1 cellular context compared by ENCODE assay signal in the genomic region with DNA sequence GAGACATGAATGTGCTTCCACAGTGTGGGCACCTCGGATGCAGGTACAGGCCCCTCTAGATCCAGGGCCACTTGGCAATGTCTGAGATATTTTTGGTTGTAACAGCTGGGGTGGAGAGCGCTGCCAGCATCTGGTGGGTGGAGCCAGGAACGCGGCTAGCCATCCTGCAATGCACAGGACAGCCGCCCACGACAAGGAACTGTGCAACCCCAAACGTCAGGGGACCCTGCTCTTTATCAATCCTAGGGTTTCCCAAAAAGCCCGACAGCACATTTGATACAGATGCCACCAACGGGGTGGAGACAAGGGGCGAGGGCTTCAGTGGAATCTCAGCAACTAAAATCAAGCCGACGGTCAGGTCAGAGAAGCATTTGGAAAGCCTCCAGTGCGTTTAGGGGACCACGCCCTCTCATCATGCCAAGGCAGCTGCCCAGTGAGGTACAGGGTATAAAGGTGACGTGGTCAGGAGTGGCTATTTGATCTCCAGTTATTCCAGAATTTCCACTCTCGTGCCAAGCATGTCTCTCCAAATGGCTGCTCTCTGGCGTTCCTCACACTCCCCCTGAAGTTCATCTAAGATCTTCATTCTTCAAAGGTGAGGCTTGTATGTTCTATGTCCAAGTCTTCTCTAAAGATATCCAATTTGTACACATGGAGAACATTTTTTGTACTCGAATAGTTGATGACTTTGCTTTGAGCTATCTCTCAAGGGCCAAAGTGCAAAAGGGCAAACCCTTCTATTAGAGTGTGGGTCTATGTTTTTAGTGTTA.
A peak's percentile ranks its signal among the peaks of the same experiment; 100 is the strongest.
TF ChIP-seq lines count a peak whose summit lies in the region.

No MANE protein-coding gene starts in this region.

TF ChIP-seq in HepG2, 621 proteins besides CTCF, POLR2A, EP300 and RAD21 (continued from another document and continues in another):
- TF ChIP-seq, protein P1, sequence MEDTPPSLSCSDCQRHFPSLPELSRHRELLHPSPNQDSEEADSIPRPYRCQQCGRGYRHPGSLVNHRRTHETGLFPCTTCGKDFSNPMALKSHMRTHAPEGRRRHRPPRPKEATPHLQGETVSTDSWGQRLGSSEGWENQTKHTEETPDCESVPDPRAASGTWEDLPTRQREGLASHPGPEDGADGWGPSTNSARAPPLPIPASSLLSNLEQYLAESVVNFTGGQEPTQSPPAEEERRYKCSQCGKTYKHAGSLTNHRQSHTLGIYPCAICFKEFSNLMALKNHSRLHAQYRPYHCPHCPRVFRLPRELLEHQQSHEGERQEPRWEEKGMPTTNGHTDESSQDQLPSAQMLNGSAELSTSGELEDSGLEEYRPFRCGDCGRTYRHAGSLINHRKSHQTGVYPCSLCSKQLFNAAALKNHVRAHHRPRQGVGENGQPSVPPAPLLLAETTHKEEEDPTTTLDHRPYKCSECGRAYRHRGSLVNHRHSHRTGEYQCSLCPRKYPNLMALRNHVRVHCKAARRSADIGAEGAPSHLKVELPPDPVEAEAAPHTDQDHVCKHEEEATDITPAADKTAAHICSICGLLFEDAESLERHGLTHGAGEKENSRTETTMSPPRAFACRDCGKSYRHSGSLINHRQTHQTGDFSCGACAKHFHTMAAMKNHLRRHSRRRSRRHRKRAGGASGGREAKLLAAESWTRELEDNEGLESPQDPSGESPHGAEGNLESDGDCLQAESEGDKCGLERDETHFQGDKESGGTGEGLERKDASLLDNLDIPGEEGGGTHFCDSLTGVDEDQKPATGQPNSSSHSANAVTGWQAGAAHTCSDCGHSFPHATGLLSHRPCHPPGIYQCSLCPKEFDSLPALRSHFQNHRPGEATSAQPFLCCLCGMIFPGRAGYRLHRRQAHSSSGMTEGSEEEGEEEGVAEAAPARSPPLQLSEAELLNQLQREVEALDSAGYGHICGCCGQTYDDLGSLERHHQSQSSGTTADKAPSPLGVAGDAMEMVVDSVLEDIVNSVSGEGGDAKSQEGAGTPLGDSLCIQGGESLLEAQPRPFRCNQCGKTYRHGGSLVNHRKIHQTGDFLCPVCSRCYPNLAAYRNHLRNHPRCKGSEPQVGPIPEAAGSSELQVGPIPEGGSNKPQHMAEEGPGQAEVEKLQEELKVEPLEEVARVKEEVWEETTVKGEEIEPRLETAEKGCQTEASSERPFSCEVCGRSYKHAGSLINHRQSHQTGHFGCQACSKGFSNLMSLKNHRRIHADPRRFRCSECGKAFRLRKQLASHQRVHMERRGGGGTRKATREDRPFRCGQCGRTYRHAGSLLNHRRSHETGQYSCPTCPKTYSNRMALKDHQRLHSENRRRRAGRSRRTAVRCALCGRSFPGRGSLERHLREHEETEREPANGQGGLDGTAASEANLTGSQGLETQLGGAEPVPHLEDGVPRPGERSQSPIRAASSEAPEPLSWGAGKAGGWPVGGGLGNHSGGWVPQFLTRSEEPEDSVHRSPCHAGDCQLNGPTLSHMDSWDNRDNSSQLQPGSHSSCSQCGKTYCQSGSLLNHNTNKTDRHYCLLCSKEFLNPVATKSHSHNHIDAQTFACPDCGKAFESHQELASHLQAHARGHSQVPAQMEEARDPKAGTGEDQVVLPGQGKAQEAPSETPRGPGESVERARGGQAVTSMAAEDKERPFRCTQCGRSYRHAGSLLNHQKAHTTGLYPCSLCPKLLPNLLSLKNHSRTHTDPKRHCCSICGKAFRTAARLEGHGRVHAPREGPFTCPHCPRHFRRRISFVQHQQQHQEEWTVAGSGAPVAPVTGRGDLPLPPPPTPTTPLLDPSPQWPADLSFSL (CRISPR knock-in tag; IDR thresholded peaks at IDR 0.05): no peak
- TF ChIP-seq, protein P2, sequence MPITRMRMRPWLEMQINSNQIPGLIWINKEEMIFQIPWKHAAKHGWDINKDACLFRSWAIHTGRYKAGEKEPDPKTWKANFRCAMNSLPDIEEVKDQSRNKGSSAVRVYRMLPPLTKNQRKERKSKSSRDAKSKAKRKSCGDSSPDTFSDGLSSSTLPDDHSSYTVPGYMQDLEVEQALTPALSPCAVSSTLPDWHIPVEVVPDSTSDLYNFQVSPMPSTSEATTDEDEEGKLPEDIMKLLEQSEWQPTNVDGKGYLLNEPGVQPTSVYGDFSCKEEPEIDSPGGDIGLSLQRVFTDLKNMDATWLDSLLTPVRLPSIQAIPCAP (CRISPR knock-in tag; IDR thresholded peaks at IDR 0.05; ENCODE audit: low read depth): no peak
- TF ChIP-seq BHLHE40 (IDR thresholded peaks at IDR 0.05; ENCODE audit: low read length): no peak
- TF ChIP-seq ARNTL (CRISPR knock-in tag; IDR thresholded peaks at IDR 0.05): no peak
- TF ChIP-seq ZSCAN25 (CRISPR knock-in tag; IDR thresholded peaks at IDR 0.05): no peak
- TF ChIP-seq ZNF367 (CRISPR knock-in tag; IDR thresholded peaks at IDR 0.05; ENCODE audit: borderline replicate concordance): no peak
- TF ChIP-seq, protein P3, sequence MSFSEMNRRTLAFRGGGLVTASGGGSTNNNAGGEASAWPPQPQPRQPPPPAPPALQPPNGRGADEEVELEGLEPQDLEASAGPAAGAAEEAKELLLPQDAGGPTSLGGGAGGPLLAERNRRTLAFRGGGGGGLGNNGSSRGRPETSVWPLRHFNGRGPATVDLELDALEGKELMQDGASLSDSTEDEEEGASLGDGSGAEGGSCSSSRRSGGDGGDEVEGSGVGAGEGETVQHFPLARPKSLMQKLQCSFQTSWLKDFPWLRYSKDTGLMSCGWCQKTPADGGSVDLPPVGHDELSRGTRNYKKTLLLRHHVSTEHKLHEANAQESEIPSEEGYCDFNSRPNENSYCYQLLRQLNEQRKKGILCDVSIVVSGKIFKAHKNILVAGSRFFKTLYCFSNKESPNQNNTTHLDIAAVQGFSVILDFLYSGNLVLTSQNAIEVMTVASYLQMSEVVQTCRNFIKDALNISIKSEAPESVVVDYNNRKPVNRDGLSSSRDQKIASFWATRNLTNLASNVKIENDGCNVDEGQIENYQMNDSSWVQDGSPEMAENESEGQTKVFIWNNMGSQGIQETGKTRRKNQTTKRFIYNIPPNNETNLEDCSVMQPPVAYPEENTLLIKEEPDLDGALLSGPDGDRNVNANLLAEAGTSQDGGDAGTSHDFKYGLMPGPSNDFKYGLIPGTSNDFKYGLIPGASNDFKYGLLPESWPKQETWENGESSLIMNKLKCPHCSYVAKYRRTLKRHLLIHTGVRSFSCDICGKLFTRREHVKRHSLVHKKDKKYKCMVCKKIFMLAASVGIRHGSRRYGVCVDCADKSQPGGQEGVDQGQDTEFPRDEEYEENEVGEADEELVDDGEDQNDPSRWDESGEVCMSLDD (CRISPR knock-in tag; IDR thresholded peaks at IDR 0.05; ENCODE audit: borderline replicate concordance): no peak
- no peak for TF ChIP-seq RAD51 (IDR thresholded peaks at IDR 0.05; ENCODE audit: borderline replicate concordance)
- no peak for TF ChIP-seq SMAD1 (CRISPR knock-in tag; IDR thresholded peaks at IDR 0.05; ENCODE audit: borderline replicate concordance, low read depth)
- no peak for TF ChIP-seq CHCHD3 (CRISPR knock-in tag; IDR thresholded peaks at IDR 0.05)
- TF ChIP-seq ZNF567 (CRISPR knock-in tag; IDR thresholded peaks at IDR 0.05; ENCODE audit: borderline replicate concordance): no peak
- no peak for TF ChIP-seq ZFY (CRISPR knock-in tag; IDR thresholded peaks at IDR 0.05)
- no peak for TF ChIP-seq ZIK1 (CRISPR knock-in tag; IDR thresholded peaks at IDR 0.05; ENCODE audit: borderline replicate concordance, low read depth)
- TF ChIP-seq, protein P4, sequence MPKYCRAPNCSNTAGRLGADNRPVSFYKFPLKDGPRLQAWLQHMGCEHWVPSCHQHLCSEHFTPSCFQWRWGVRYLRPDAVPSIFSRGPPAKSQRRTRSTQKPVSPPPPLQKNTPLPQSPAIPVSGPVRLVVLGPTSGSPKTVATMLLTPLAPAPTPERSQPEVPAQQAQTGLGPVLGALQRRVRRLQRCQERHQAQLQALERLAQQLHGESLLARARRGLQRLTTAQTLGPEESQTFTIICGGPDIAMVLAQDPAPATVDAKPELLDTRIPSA (CRISPR knock-in tag; IDR thresholded peaks at IDR 0.05; ENCODE audit: borderline replicate concordance): no peak
- no peak for TF ChIP-seq ZFX (CRISPR knock-in tag; IDR thresholded peaks at IDR 0.05; ENCODE audit: low read depth)
- TF ChIP-seq ZNF432 (CRISPR knock-in tag; IDR thresholded peaks at IDR 0.05; ENCODE audit: borderline replicate concordance): no peak
- no peak for TF ChIP-seq PRDM4 (CRISPR knock-in tag; IDR thresholded peaks at IDR 0.05; ENCODE audit: borderline replicate concordance)
- TF ChIP-seq ZSCAN29 (CRISPR knock-in tag; conservative IDR thresholded peaks at IDR 0.05): no peak
- TF ChIP-seq GTF3A (CRISPR knock-in tag; conservative IDR thresholded peaks at IDR 0.05): no peak
- TF ChIP-seq, protein P5, sequence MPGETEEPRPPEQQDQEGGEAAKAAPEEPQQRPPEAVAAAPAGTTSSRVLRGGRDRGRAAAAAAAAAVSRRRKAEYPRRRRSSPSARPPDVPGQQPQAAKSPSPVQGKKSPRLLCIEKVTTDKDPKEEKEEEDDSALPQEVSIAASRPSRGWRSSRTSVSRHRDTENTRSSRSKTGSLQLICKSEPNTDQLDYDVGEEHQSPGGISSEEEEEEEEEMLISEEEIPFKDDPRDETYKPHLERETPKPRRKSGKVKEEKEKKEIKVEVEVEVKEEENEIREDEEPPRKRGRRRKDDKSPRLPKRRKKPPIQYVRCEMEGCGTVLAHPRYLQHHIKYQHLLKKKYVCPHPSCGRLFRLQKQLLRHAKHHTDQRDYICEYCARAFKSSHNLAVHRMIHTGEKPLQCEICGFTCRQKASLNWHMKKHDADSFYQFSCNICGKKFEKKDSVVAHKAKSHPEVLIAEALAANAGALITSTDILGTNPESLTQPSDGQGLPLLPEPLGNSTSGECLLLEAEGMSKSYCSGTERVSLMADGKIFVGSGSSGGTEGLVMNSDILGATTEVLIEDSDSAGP (CRISPR knock-in tag; IDR thresholded peaks at IDR 0.05; ENCODE audit: borderline replicate concordance): peak; percentile 27; the same call in 1 of the 2 replicates
- TF ChIP-seq ATF7-NPFF (CRISPR knock-in tag; IDR thresholded peaks at IDR 0.05; ENCODE audit: low read depth): no peak
- no peak for TF ChIP-seq ZBTB8A (CRISPR knock-in tag; IDR thresholded peaks at IDR 0.05; ENCODE audit: borderline replicate concordance, low read depth)
- no peak for TF ChIP-seq ZBTB20 (CRISPR knock-in tag; IDR thresholded peaks at IDR 0.05; ENCODE audit: borderline replicate concordance, low read depth)
- no peak for TF ChIP-seq ZBTB40 (IDR thresholded peaks at IDR 0.05)
- TF ChIP-seq ZBTB40 (CRISPR knock-in tag; IDR thresholded peaks at IDR 0.05): no peak; the same call in 1 of the 2 replicates
- TF ChIP-seq GFI1 (CRISPR knock-in tag; IDR thresholded peaks at IDR 0.05; ENCODE audit: borderline replicate concordance): no peak
